Comparison of ENCODE assay signal across 1 cellular context in genomic region chr10:43408710-43409384, GRCh38.
TF ChIP-seq lines count a peak whose summit lies in the region.

Gene HNRNPF (minus strand): TSS chr10:43409186. CDS start chr10:43387884, 21,302 bp downstream.

TF ChIP-seq in K562, 482 proteins besides CTCF, POLR2A, EP300 and RAD21 (continued from another document and continues in another):
- TF ChIP-seq AFF1 (IDR thresholded peaks at IDR 0.05; ENCODE audit: low read depth in 1 of 2, partially characterized antibody in 2 of 2) = no peak
- TF ChIP-seq ZBTB5 (IDR thresholded peaks at IDR 0.05) = no peak
- TF ChIP-seq, protein P1, sequence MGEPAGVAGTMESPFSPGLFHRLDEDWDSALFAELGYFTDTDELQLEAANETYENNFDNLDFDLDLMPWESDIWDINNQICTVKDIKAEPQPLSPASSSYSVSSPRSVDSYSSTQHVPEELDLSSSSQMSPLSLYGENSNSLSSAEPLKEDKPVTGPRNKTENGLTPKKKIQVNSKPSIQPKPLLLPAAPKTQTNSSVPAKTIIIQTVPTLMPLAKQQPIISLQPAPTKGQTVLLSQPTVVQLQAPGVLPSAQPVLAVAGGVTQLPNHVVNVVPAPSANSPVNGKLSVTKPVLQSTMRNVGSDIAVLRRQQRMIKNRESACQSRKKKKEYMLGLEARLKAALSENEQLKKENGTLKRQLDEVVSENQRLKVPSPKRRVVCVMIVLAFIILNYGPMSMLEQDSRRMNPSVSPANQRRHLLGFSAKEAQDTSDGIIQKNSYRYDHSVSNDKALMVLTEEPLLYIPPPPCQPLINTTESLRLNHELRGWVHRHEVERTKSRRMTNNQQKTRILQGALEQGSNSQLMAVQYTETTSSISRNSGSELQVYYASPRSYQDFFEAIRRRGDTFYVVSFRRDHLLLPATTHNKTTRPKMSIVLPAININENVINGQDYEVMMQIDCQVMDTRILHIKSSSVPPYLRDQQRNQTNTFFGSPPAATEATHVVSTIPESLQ (CRISPR knock-in tag; IDR thresholded peaks at IDR 0.05) = peak; percentile 98
- TF ChIP-seq GATA2 (CRISPR knock-in tag; IDR thresholded peaks at IDR 0.05) = no peak
- peak in 1 of 2 experiments; percentile 87; a peak in 2 of 4 replicates for TF ChIP-seq TRIM24 (IDR thresholded peaks at IDR 0.05)
- TF ChIP-seq, protein P2, sequence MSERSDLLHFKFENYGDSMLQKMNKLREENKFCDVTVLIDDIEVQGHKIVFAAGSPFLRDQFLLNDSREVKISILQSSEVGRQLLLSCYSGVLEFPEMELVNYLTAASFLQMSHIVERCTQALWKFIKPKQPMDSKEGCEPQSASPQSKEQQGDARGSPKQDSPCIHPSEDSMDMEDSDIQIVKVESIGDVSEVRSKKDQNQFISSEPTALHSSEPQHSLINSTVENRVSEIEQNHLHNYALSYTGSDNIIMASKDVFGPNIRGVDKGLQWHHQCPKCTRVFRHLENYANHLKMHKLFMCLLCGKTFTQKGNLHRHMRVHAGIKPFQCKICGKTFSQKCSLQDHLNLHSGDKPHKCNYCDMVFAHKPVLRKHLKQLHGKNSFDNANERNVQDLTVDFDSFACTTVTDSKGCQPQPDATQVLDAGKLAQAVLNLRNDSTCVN (CRISPR knock-in tag; IDR thresholded peaks at IDR 0.05) = no peak
- peak; percentile 45; the same call in 1 of the 2 replicates for TF ChIP-seq PKNOX1 (IDR thresholded peaks at IDR 0.05)
- TF ChIP-seq HMGN3 (IDR thresholded peaks at IDR 0.05; ENCODE audit: borderline replicate concordance, extremely low read depth, insufficient read length, low read depth, low read length) = peak; percentile 93
- TF ChIP-seq ZNF507 (tag; conservative IDR thresholded peaks at IDR 0.05) = no peak
- TF ChIP-seq NR1H2 (CRISPR knock-in tag; IDR thresholded peaks at IDR 0.05) = no peak
- peak; percentile 97 for TF ChIP-seq ZNF511 (CRISPR knock-in tag; IDR thresholded peaks at IDR 0.05)
- no peak for TF ChIP-seq CBX2 (IDR thresholded peaks at IDR 0.05; ENCODE audit: insufficient read depth, low read length, poor library complexity, severe bottlenecking)
- TF ChIP-seq, protein P3, sequence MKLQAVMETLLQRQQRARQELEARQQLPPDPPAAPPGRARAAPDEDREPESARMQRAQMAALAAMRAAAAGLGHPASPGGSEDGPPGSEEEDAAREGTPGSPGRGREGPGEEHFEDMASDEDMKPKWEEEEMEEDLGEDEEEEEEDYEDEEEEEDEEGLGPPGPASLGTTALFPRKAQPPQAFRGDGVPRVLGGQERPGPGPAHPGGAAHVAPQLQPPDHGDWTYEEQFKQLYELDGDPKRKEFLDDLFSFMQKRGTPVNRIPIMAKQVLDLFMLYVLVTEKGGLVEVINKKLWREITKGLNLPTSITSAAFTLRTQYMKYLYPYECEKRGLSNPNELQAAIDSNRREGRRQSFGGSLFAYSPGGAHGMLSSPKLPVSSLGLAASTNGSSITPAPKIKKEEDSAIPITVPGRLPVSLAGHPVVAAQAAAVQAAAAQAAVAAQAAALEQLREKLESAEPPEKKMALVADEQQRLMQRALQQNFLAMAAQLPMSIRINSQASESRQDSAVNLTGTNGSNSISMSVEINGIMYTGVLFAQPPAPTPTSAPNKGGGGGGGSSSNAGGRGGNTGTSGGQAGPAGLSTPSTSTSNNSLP (IDR thresholded peaks at IDR 0.05; ENCODE audit: borderline replicate concordance, low read depth, low read length) = no peak
- no peak; the same call in 1 of the 2 replicates for TF ChIP-seq HES1 (IDR thresholded peaks at IDR 0.05; ENCODE audit: low read depth)
- TF ChIP-seq, protein P4, sequence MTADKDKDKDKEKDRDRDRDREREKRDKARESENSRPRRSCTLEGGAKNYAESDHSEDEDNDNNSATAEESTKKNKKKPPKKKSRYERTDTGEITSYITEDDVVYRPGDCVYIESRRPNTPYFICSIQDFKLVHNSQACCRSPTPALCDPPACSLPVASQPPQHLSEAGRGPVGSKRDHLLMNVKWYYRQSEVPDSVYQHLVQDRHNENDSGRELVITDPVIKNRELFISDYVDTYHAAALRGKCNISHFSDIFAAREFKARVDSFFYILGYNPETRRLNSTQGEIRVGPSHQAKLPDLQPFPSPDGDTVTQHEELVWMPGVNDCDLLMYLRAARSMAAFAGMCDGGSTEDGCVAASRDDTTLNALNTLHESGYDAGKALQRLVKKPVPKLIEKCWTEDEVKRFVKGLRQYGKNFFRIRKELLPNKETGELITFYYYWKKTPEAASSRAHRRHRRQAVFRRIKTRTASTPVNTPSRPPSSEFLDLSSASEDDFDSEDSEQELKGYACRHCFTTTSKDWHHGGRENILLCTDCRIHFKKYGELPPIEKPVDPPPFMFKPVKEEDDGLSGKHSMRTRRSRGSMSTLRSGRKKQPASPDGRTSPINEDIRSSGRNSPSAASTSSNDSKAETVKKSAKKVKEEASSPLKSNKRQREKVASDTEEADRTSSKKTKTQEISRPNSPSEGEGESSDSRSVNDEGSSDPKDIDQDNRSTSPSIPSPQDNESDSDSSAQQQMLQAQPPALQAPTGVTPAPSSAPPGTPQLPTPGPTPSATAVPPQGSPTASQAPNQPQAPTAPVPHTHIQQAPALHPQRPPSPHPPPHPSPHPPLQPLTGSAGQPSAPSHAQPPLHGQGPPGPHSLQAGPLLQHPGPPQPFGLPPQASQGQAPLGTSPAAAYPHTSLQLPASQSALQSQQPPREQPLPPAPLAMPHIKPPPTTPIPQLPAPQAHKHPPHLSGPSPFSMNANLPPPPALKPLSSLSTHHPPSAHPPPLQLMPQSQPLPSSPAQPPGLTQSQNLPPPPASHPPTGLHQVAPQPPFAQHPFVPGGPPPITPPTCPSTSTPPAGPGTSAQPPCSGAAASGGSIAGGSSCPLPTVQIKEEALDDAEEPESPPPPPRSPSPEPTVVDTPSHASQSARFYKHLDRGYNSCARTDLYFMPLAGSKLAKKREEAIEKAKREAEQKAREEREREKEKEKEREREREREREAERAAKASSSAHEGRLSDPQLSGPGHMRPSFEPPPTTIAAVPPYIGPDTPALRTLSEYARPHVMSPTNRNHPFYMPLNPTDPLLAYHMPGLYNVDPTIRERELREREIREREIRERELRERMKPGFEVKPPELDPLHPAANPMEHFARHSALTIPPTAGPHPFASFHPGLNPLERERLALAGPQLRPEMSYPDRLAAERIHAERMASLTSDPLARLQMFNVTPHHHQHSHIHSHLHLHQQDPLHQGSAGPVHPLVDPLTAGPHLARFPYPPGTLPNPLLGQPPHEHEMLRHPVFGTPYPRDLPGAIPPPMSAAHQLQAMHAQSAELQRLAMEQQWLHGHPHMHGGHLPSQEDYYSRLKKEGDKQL (CRISPR knock-in tag; IDR thresholded peaks at IDR 0.05; ENCODE audit: borderline replicate concordance) = no peak; the same call in 1 of the 2 replicates
- TF ChIP-seq, protein P5, sequence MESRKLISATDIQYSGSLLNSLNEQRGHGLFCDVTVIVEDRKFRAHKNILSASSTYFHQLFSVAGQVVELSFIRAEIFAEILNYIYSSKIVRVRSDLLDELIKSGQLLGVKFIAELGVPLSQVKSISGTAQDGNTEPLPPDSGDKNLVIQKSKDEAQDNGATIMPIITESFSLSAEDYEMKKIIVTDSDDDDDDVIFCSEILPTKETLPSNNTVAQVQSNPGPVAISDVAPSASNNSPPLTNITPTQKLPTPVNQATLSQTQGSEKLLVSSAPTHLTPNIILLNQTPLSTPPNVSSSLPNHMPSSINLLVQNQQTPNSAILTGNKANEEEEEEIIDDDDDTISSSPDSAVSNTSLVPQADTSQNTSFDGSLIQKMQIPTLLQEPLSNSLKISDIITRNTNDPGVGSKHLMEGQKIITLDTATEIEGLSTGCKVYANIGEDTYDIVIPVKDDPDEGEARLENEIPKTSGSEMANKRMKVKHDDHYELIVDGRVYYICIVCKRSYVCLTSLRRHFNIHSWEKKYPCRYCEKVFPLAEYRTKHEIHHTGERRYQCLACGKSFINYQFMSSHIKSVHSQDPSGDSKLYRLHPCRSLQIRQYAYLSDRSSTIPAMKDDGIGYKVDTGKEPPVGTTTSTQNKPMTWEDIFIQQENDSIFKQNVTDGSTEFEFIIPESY (CRISPR knock-in tag; IDR thresholded peaks at IDR 0.05) = no peak
- no peak for TF ChIP-seq NCOR1 (IDR thresholded peaks at IDR 0.05)
- TF ChIP-seq NFYB (IDR thresholded peaks at IDR 0.05; ENCODE audit: extremely low read depth, insufficient read length) = no peak
- peak; percentile 94; the same call in 1 of the 2 replicates for TF ChIP-seq E2F5 (CRISPR knock-in tag; IDR thresholded peaks at IDR 0.05)
- TF ChIP-seq TCF7 (IDR thresholded peaks at IDR 0.05; ENCODE audit: borderline replicate concordance) = 0 out of 2 replicates have a peak, but pooled peaks have one; percentile 16
- peak; percentile 97 for TF ChIP-seq VEZF1 (CRISPR knock-in tag; IDR thresholded peaks at IDR 0.05)
- peak; percentile 95 for TF ChIP-seq EGR1 (conservative IDR thresholded peaks at IDR 0.05)
- TF ChIP-seq STAG1 (CRISPR knock-in tag; IDR thresholded peaks at IDR 0.05; ENCODE audit: borderline replicate concordance) = peak; percentile 63; the same call in 1 of the 2 replicates
- peak; percentile 91 for TF ChIP-seq MXI1 (IDR thresholded peaks at IDR 0.05; ENCODE audit: low read depth, low read length)
- peak; percentile 90; the same call in 1 of the 2 replicates for TF ChIP-seq ERF (CRISPR knock-in tag; IDR thresholded peaks at IDR 0.05)
